ENCODE assay signal across 20 cellular contexts in genomic region chr4:8302331-8302730, GRCh38. TPM values are rescaled to one million over a fixed set of nuclear protein-coding genes. Genes with fewer than 3 reads are reported as not detected.
A peak's percentile ranks its signal among the peaks of the same experiment; 100 is the strongest.
DNase-seq lines count a peak whose midpoint lies in the region; ATAC-seq and TF ChIP-seq lines count a peak whose summit lies in the region.
"Had no signal": no experiment of that assay in that cellular context is flagged by ENCODE, and none has a peak within 500 bp of the region (broad histone marks: within the 10 kb centered on the region; RNA-seq: fewer than 3 reads in every experiment).

No MANE protein-coding gene starts in this region.

- peak overlapping the region in 1 of 2 experiments; percentile 63 for H3K14ac ChIP-seq in mesenchymal stem cell (ENCODE audit: low read length in 2 of 2)

- H3K9ac ChIP-seq in mesenchymal stem cell (ENCODE audit: low read length), result no peak overlapping the region

- DNase-seq in Right ventricle myocardium superior (peak; percentile 17), Right ventricle myocardium inferior (ENCODE audit: missing footprints) (no peak), Peyer's patch (peak in 2 of 3 donors; percentile 22 to 26), mesenteric fat pad (ENCODE audit: low spot score) (peak; percentile 71), mesenchymal stem cell (no peak)
- no peak for DNase-seq in stimulated activated effector memory CD8-positive, alpha-beta T cell treated with anti-CD3 and anti-CD28 coated beads, Interleukin-12 subunit alpha, Interleukin-12 subunit beta, amount 100 ng/mL, for 72 hours (ENCODE audit: low spot score in 2 of 2)
- DNase-seq: Calu3; CD4-positive, CD25-positive, alpha-beta regulatory T cell; DMS53; Karpas-422; MG63; NCI-H1092; NCI-H146; NCI-H2081 treated with DMSO at 0.1 percent for 48 hours; NCI-H524; PC-9 had no signal

- no peak for TF ChIP-seq CTCF in Peyer's patch (IDR thresholded peaks at IDR 0.05)

- ATAC-seq in Right ventricle myocardium superior (ENCODE audit: poor library complexity) (no peak), Right ventricle myocardium inferior (no peak), HG03460 (IDR thresholded peaks at IDR 0.05; ENCODE audit: unreplicated experiment) (no peak), HG03045 (IDR thresholded peaks at IDR 0.05; ENCODE audit: unreplicated experiment) (no peak)
- ATAC-seq in stimulated activated effector memory CD8-positive, alpha-beta T cell treated with anti-CD3 and anti-CD28 coated beads, Interleukin-12 subunit alpha, Interleukin-12 subunit beta, amount 100 ng/mL, for 72 hours, result no peak
- ATAC-seq: GM23338, HCT116 had no signal

- H3K9me3 ChIP-seq in Peyer's patch (no peaks in the 10 kb centered on the region), mesenchymal stem cell (ENCODE audit: control insufficient read depth, low read length) (no peaks in the 10 kb centered on the region)
- H3K9me3 ChIP-seq: MG63 had no signal

- H4K91ac ChIP-seq in mesenchymal stem cell (ENCODE audit: low read length), result no peak overlapping the region

- peaks cover 5% of the 10 kb centered on the region for H3K9me3 Mint-ChIP-seq in stimulated activated effector memory CD8-positive, alpha-beta T cell treated with anti-CD3 and anti-CD28 coated beads, Interleukin-12 subunit alpha, Interleukin-12 subunit beta, amount 100 ng/mL, for 72 hours
- H3K9me3 Mint-ChIP-seq: GM23338 had no signal

- peaks cover 6% of the 10 kb centered on the region for H3K36me3 Mint-ChIP-seq in stimulated activated effector memory CD8-positive, alpha-beta T cell treated with anti-CD3 and anti-CD28 coated beads, Interleukin-12 subunit alpha, Interleukin-12 subunit beta, amount 100 ng/mL, for 72 hours
- H3K36me3 Mint-ChIP-seq: CD4-positive, CD25-positive, alpha-beta regulatory T cell had no signal

- no peaks in the 10 kb centered on the region for H3K27me3 ChIP-seq in Peyer's patch
- H3K27me3 ChIP-seq in mesenchymal stem cell (ENCODE audit: control insufficient read depth in 1 of 2, insufficient read depth in 1 of 2, low read length in 2 of 2), result no peaks in the 10 kb centered on the region
- H3K27me3 ChIP-seq: MG63 had no signal

- no peak overlapping the region for H3K4me2 ChIP-seq in mesenchymal stem cell (ENCODE audit: low read length, poor library complexity, severe bottlenecking)
- H3K4me2 ChIP-seq: GM23338, PC-9 had no signal

- H3K4me1 ChIP-seq in Peyer's patch (no peaks in the 10 kb centered on the region), mesenchymal stem cell (ENCODE audit: control insufficient read depth, insufficient read depth, low read depth, low read length) (peaks cover 17% of the 10 kb centered on the region)

- H3K79me1 ChIP-seq in mesenchymal stem cell (replicated peaks; ENCODE audit: low read length, poor library complexity, severe bottlenecking), result no peaks in the 10 kb centered on the region

- H3K4me3 ChIP-seq in Peyer's patch, result no peak overlapping the region
- no peak overlapping the region for H3K4me3 ChIP-seq in mesenchymal stem cell (ENCODE audit: insufficient read depth in 1 of 2, low read depth in 1 of 2, low read length in 2 of 2)
- H3K4me3 ChIP-seq: GM23338, MG63, PC-9 had no signal

- intact Hi-C loops in Right ventricle myocardium superior (cut with DNase I) (no loop called here), Right ventricle myocardium inferior (cut with DNase I) (no loop called here)

- H3K18ac ChIP-seq in mesenchymal stem cell (ENCODE audit: low read depth in 1 of 2, low read length in 2 of 2), result no peak overlapping the region

- H2BK15ac ChIP-seq in mesenchymal stem cell (ENCODE audit: low read depth, poor library complexity, severe bottlenecking), result no peak overlapping the region

- H3K4me1 Mint-ChIP-seq in stimulated activated effector memory CD8-positive, alpha-beta T cell treated with anti-CD3 and anti-CD28 coated beads, Interleukin-12 subunit alpha, Interleukin-12 subunit beta, amount 100 ng/mL, for 72 hours, result no peaks in the 10 kb centered on the region
- H3K4me1 Mint-ChIP-seq: CD4-positive, CD25-positive, alpha-beta regulatory T cell had no signal

- 96% methylated on average over 15 of the region's 15 CpGs for WGBS in mesenchymal stem cell

- H3K4ac ChIP-seq in mesenchymal stem cell (ENCODE audit: low read depth in 1 of 2, low read length in 2 of 2), result no peak overlapping the region

- no peak overlapping the region for H2AFZ ChIP-seq in mesenchymal stem cell (ENCODE audit: low read depth, low read length)
- H2AFZ ChIP-seq: GM23338, PC-9 had no signal

- H3K27ac Mint-ChIP-seq in stimulated activated effector memory CD8-positive, alpha-beta T cell treated with anti-CD3 and anti-CD28 coated beads, Interleukin-12 subunit alpha, Interleukin-12 subunit beta, amount 100 ng/mL, for 72 hours, result peak overlapping the region; percentile 10
- H3K27ac Mint-ChIP-seq: CD4-positive, CD25-positive, alpha-beta regulatory T cell; GM23338 had no signal

- no peak overlapping the region for H2BK12ac ChIP-seq in mesenchymal stem cell (ENCODE audit: low read length in 2 of 2)

- no peak for TF ChIP-seq POLR2A in Peyer's patch (IDR thresholded peaks at IDR 0.05)

- no peak overlapping the region for H3K27ac ChIP-seq in Peyer's patch
- no peak overlapping the region for H3K27ac ChIP-seq in mesenchymal stem cell (ENCODE audit: low read length, poor library complexity, severe bottlenecking)

- H2AK5ac ChIP-seq in mesenchymal stem cell (ENCODE audit: low read length, severe bottlenecking), result no peak overlapping the region

- H2BK5ac ChIP-seq in mesenchymal stem cell (ENCODE audit: low read depth, low read length, poor library complexity, severe bottlenecking), result no peak overlapping the region

- no peak overlapping the region for H3K4me3 Mint-ChIP-seq in stimulated activated effector memory CD8-positive, alpha-beta T cell treated with anti-CD3 and anti-CD28 coated beads, Interleukin-12 subunit alpha, Interleukin-12 subunit beta, amount 100 ng/mL, for 72 hours
- H3K4me3 Mint-ChIP-seq: CD4-positive, CD25-positive, alpha-beta regulatory T cell; GM23338 had no signal

- H4K8ac ChIP-seq in mesenchymal stem cell (ENCODE audit: low read length), result no peak overlapping the region

- H3K36me3 ChIP-seq in Peyer's patch (no peaks in the 10 kb centered on the region), mesenchymal stem cell (ENCODE audit: control insufficient read depth in 1 of 2, insufficient read depth in 2 of 2, low read depth in 1 of 2, low read length in 2 of 2) (no peaks in the 10 kb centered on the region)
- H3K36me3 ChIP-seq: MG63 had no signal

- H3K23ac ChIP-seq in mesenchymal stem cell (ENCODE audit: low read length in 2 of 2), result no peak overlapping the region

- no peak overlapping the region for H2BK120ac ChIP-seq in mesenchymal stem cell (ENCODE audit: low read depth, low read length)

RNA-seq across cellular contexts. Expression of gene HTRA3, which starts 32.8 kb away (rescaled TPM):
- 123 TPM for total RNA-seq in Right ventricle myocardium superior
- 131 TPM for total RNA-seq in Right ventricle myocardium inferior
- 10 to 100 TPM in 1 of 4 donors, 1 to 10 TPM in 3; 3.3 to 43.7 (median 7.9) TPM for total RNA-seq in Peyer's patch
- total RNA-seq in mesenteric fat pad, result 58.5 TPM
- 88.3 TPM for polyA plus RNA-seq in mesenchymal stem cell (2013, experiment 1 of 2)
- 87.5 TPM for polyA plus RNA-seq in mesenchymal stem cell (2013, experiment 2 of 2)
- total RNA-seq: Calu3; CD4-positive, CD25-positive, alpha-beta regulatory T cell had no signal
- polyA plus RNA-seq: CD4-positive, CD25-positive, alpha-beta regulatory T cell had no signal

Comparison
In these comparisons a context has a peak if more than half of its experiments do, and no peak if none do; other contexts are left out.
1. DNase-seq: peak in Right ventricle myocardium superior (single experiment), Peyer's patch (2 of 3) and mesenteric fat pad (single experiment); none in Right ventricle myocardium inferior (single experiment), stimulated activated effector memory CD8-positive, alpha-beta T cell treated with anti-CD3 and anti-CD28 coated beads, Interleukin-12 subunit alpha, Interleukin-12 subunit beta, amount 100 ng/mL, for 72 hours (0 of 2) and mesenchymal stem cell (single experiment).